In genomic region chr5:33441241-33441844, GRCh38 we compare ENCODE assay signal across 8 cellular contexts. TPM values are rescaled to one million over a fixed set of nuclear protein-coding genes. Genes with fewer than 3 reads are reported as not detected.
DNase-seq lines count a peak whose midpoint lies in the region; ATAC-seq and TF ChIP-seq lines count a peak whose summit lies in the region.

No MANE protein-coding gene starts in this region.

- no peak for TF ChIP-seq CTCF in adrenal gland (IDR thresholded peaks at IDR 0.05)

- peaks cover 16 to 43% of the 10 kb centered on the region in 2 donors for H3K4me1 ChIP-seq in adrenal gland (replicated peaks in 1 of 2)
- H3K4me1 ChIP-seq in iPS-15b (ENCODE audit: control insufficient read depth, insufficient read depth, low read length): peaks cover 25% of the 10 kb centered on the region

- DNase-seq in SKM-1 treated with dmso at 0.1 percent for 144 hours (lab: John Stamatoyannopoulos, UW; ENCODE audit: unreplicated experiment) (peak; percentile 71), SKM-1 (lab: John Stamatoyannopoulos, UW; ENCODE audit: unreplicated experiment) (no peak), RKO (ENCODE audit: low spot score) (peak; percentile 90), adrenal gland (peak in 6 of 7 donors; percentile 23 to 65 (median 32)), GM19240 (ENCODE audit: insufficient read length, low spot score) (no peak)
- peak; percentile 16 for DNase-seq in stimulated activated CD4-positive, alpha-beta T cell treated with anti-CD3 and anti-CD28 coated beads, Interleukin-2, amount 100 ng/mL, for 4 hours (ENCODE audit: low read depth)

- H3K27ac ChIP-seq in adrenal gland: peak overlapping the region; percentile 92 to 97 (median 95)

- WGBS in adrenal gland, 4 donors: 0 to 1% (median 1%) methylated on average over 15 to 16 of the region's 16 CpGs

- peak overlapping the region; percentile 94 for H3K9ac ChIP-seq in iPS-15b (ENCODE audit: low read depth, low read length)

- intact Hi-C loops in adrenal gland (cut with DNase I): no loop called here

- H3K27me3 ChIP-seq in adrenal gland (no peaks in the 10 kb centered on the region), iPS-15b (ENCODE audit: control insufficient read depth, insufficient read depth, low read length) (no peaks in the 10 kb centered on the region)

- no peak for TF ChIP-seq POLR2A in adrenal gland (IDR thresholded peaks at IDR 0.05)

- peak; percentile 30 for ATAC-seq in HG03520 (IDR thresholded peaks at IDR 0.05; ENCODE audit: unreplicated experiment)

- H3K36me3 ChIP-seq in adrenal gland (replicated peaks in 1 of 2): peaks cover 0 to 5% of the 10 kb centered on the region in 2 donors
- H3K36me3 ChIP-seq in iPS-15b (ENCODE audit: control insufficient read depth, insufficient read depth, low read length): peaks cover 4% of the 10 kb centered on the region

- H3K9me3 ChIP-seq in adrenal gland (replicated peaks in 1 of 3): no peaks in the 10 kb centered on the region
- no peaks in the 10 kb centered on the region for H3K9me3 ChIP-seq in iPS-15b (ENCODE audit: control insufficient read depth, insufficient read depth, low read length)

- H3K4me3 ChIP-seq in adrenal gland (peak overlapping the region; percentile 46 to 99 (median 88)), iPS-15b (ENCODE audit: low read depth, low read length) (peak overlapping the region; percentile 97)

RNA-seq across cellular contexts. Expression of gene TARS1, which starts 0.6 kb away (rescaled TPM):
- 100 to 1,000 TPM in 5 of 8 donors, 10 to 100 TPM in 3; 45.3 to 216 (median 106) TPM for total RNA-seq in adrenal gland
- 100 to 1,000 TPM in 1 of 3 donors, 10 to 100 TPM in 2; 61.3 to 388 (median 88.7) TPM for polyA plus RNA-seq in adrenal gland

Comparison
In these comparisons a context has a peak if more than half of its experiments do, and no peak if none do; other contexts are left out.
1. DNase-seq: peak in SKM-1 treated with dmso at 0.1 percent for 144 hours (single experiment), RKO (single experiment), adrenal gland (6 of 7) and stimulated activated CD4-positive, alpha-beta T cell treated with anti-CD3 and anti-CD28 coated beads, Interleukin-2, amount 100 ng/mL, for 4 hours (single experiment); none in SKM-1 (single experiment) and GM19240 (single experiment).